In the genomic region with DNA sequence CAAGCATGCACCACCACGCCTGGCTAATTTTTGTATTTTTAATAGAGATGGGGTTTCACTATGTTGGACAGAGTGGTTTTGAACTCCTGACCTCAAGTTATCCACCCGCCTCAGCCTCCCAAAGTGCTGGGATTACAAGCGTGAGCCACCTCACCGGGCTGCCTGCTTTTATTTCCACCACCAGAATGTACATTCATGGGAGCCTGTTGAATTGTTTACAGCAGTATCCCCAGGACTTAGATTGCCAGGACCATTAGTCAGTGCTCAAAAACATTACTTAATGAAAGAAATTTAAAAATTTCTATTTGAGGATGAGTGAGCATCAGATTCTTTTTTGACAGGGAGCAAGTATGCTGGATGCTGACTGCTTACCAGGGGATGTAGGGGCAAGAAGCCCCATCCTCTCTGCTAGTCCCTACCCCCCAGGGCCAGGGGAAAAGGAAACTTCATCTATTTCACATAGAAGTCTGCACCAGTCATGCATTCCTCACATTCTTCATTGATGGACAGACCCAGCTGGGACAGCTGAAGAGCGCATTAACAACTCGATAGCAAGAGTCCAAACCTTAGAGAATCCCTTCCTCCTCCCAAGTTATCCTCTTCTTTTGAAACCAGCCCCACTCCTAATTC, we compare ENCODE assay signal across 18 cellular contexts. TPM values are rescaled to one million over a fixed set of nuclear protein-coding genes. Genes with fewer than 3 reads are reported as not detected.
DNase-seq lines count a peak whose midpoint lies in the region; ATAC-seq, FAIRE-seq and TF ChIP-seq lines count a peak whose summit lies in the region.
"Had no signal": no experiment of that assay in that cellular context is flagged by ENCODE, and none has a peak within 500 bp of the region (broad histone marks: within the 10 kb centered on the region; RNA-seq: fewer than 3 reads in every experiment).

No MANE protein-coding gene starts in this region.

- H2AFZ ChIP-seq in astrocyte (ENCODE audit: low read depth, low read length) = no peak overlapping the region

- peak overlapping the region; percentile 68 for H3K27ac ChIP-seq in astrocyte (ENCODE audit: low read depth, low read length)
- H3K27ac ChIP-seq: adrenal gland, uterus had no signal

- H3K9me3 ChIP-seq in astrocyte (ENCODE audit: insufficient read depth, low read depth, low read length) = no peaks in the 10 kb centered on the region
- H3K9me3 ChIP-seq: adrenal gland, uterus had no signal

- DNase-seq in ACHN = peak; percentile 76
- DNase-seq in HT1080 (ENCODE audit: low read depth) = peak; percentile 70
- DNase-seq in astrocyte (ENCODE audit: low read depth) = peak; percentile 89
- peak; percentile 97 for DNase-seq in iris pigment epithelial cell (ENCODE audit: low read depth)
- no peak for DNase-seq in germinal center (ENCODE audit: low spot score)
- no peak for DNase-seq in GM19239 (ENCODE audit: insufficient read length, low spot score)
- DNase-seq: adrenal gland; effector memory CD8-positive, alpha-beta T cell; GOT3; hypothalamus; MV-4-11; stimulated activated CD4-positive, alpha-beta T cell treated with anti-CD3 and anti-CD28 coated beads, Interleukin-4, amount 100 ng/mL, for 24 hours; stimulated activated naive B cell treated with anti-CD40 and anti-IgM and Interleukin-4, amounts not matched to agents 10 μg/mL and 1 μg/mL and 100 μg/mL, for 72 hours; uterus had no signal

- no peaks in the 10 kb centered on the region for H3K36me3 Mint-ChIP-seq in astrocyte (ENCODE audit: low read depth, unreplicated experiment)
- H3K36me3 Mint-ChIP-seq: stimulated activated naive B cell treated with anti-CD40 and anti-IgM and Interleukin-4, amounts not matched to agents 10 μg/mL and 1 μg/mL and 100 μg/mL, for 72 hours had no signal

- ATAC-seq in HG03571 (IDR thresholded peaks at IDR 0.05; ENCODE audit: unreplicated experiment) = no peak
- ATAC-seq in GM21786 (IDR thresholded peaks at IDR 0.05; ENCODE audit: unreplicated experiment) = no peak
- ATAC-seq: effector memory CD8-positive, alpha-beta T cell; GM12878; Right ventricle myocardium inferior; stimulated activated naive B cell treated with anti-CD40 and anti-IgM and Interleukin-4, amounts not matched to agents 10 μg/mL and 1 μg/mL and 100 μg/mL, for 72 hours had no signal

- no peaks in the 10 kb centered on the region for H3K79me2 ChIP-seq in astrocyte (ENCODE audit: insufficient read depth, low read length)

- no peak overlapping the region for H3K4me3 Mint-ChIP-seq in astrocyte (ENCODE audit: unreplicated experiment)
- H3K4me3 Mint-ChIP-seq: effector memory CD8-positive, alpha-beta T cell; stimulated activated naive B cell treated with anti-CD40 and anti-IgM and Interleukin-4, amounts not matched to agents 10 μg/mL and 1 μg/mL and 100 μg/mL, for 72 hours had no signal

- H4K20me1 ChIP-seq in astrocyte (ENCODE audit: insufficient read depth, low read length) = no peaks in the 10 kb centered on the region

- in situ Hi-C loops in ACHN (cut with HindIII; ENCODE audit: low pct_ligation_motif_present, low pct_unique_long_range_greater_than_20kb, low sequenced_read_pairs) = no loop called here

- no peak overlapping the region for H3K9ac ChIP-seq in astrocyte (ENCODE audit: low read length)

- FAIRE-seq in astrocyte (lab: Jason Lieb, UNC) (peak; percentile 93), GM19239 (lab: Jason Lieb, UNC) (no peak)
- FAIRE-seq: GM12878 had no signal

- H3K36me3 ChIP-seq in astrocyte (ENCODE audit: insufficient read depth, low read length) = no peaks in the 10 kb centered on the region
- H3K36me3 ChIP-seq: adrenal gland, uterus had no signal

- peak overlapping the region; percentile 86 for H3K27ac Mint-ChIP-seq in astrocyte (ENCODE audit: unreplicated experiment)
- H3K27ac Mint-ChIP-seq: effector memory CD8-positive, alpha-beta T cell; stimulated activated naive B cell treated with anti-CD40 and anti-IgM and Interleukin-4, amounts not matched to agents 10 μg/mL and 1 μg/mL and 100 μg/mL, for 72 hours had no signal

- H3K4me1 ChIP-seq in astrocyte (ENCODE audit: insufficient read depth, low read length) = peaks cover 10% of the 10 kb centered on the region
- H3K4me1 ChIP-seq: adrenal gland, uterus had no signal

- H3K4me3 ChIP-seq in astrocyte (ENCODE audit: insufficient read depth, low read depth, low read length) = no peak overlapping the region
- H3K4me3 ChIP-seq: adrenal gland, GM12878, uterus had no signal

- H3K4me1 Mint-ChIP-seq in astrocyte (ENCODE audit: low read depth, unreplicated experiment) = peaks cover 17% of the 10 kb centered on the region

- H3K9me3 Mint-ChIP-seq in astrocyte (ENCODE audit: unreplicated experiment) = peaks cover 1% of the 10 kb centered on the region
- H3K9me3 Mint-ChIP-seq: effector memory CD8-positive, alpha-beta T cell had no signal

- H3K27me3 Mint-ChIP-seq in astrocyte (ENCODE audit: low read depth, unreplicated experiment) = no peaks in the 10 kb centered on the region

- no peaks in the 10 kb centered on the region for H3K27me3 ChIP-seq in astrocyte (ENCODE audit: insufficient read depth, low read length)

- H3K4me2 ChIP-seq in astrocyte (ENCODE audit: low read length) = peak overlapping the region; percentile 55

- no peak for TF ChIP-seq CTCF in astrocyte (IDR thresholded peaks at IDR 0.05; ENCODE audit: insufficient read depth, low read depth, low read length)

RNA-seq across cellular contexts. Expression of a gene that starts 10.3 kb away (rescaled TPM):
- 22.9 and 31.4 TPM in 2 replicates for total RNA-seq in HT1080 (2014; rRNA removed; shearing (Covaris generic))
- polyA plus RNA-seq in HT1080 (2015; cell fraction: cytosol; rRNA removed) = 47.9 and 57.0 TPM in 2 replicates
- polyA plus RNA-seq in HT1080 (2015; cell fraction: nucleus; rRNA removed) = 72.2 and 79.7 TPM in 2 replicates
- 42.8 and 48.7 TPM in 2 replicates for total RNA-seq in astrocyte

Comparison
In these comparisons a context has a peak if more than half of its experiments do, and no peak if none do; other contexts are left out.
1. DNase-seq: peak in ACHN (single experiment), HT1080 (single experiment), astrocyte (single experiment) and iris pigment epithelial cell (single experiment); none in germinal center (single experiment) and GM19239 (single experiment).